In the genomic region with DNA sequence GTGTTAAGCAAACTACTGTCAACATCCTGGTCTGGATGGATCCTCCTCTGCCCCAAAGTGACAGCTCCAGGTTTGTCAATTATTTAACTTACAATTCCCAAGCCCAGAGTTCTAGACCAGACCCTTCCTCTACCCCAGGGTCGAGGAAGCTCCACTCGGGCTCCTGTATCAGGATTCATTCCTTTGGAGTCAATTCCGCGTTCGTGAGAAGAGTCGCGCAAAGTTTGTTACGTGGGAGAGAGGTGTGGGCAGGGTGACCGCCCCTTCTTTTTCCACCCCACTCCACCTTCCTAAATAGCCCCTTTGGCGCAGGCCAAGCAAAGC, we compare ENCODE assay signal across 8 cellular contexts. TPM values are rescaled to one million over a fixed set of nuclear protein-coding genes. Genes with fewer than 3 reads are reported as not detected.
A peak's percentile ranks its signal among the peaks of the same experiment; 100 is the strongest.
DNase-seq lines count a peak whose midpoint lies in the region; ATAC-seq and TF ChIP-seq lines count a peak whose summit lies in the region.

No MANE protein-coding gene starts in this region.

- H2AFZ ChIP-seq in fibroblast of lung (ENCODE audit: low read length) = peak overlapping the region; percentile 96

- ATAC-seq in GM19467 (IDR thresholded peaks at IDR 0.05; ENCODE audit: unreplicated experiment) = no peak

- WGBS in prostate gland = 0% methylated on average over 10 of the region's 10 CpGs

- no peaks in the 10 kb centered on the region for H3K4me1 ChIP-seq in fibroblast of lung (ENCODE audit: control insufficient read depth, extremely low read depth, insufficient read depth, low read length)
- peaks cover 4% of the 10 kb centered on the region for H3K4me1 ChIP-seq in prostate gland (replicated peaks)

- no peak overlapping the region for H3K27ac ChIP-seq in SK-N-MC
- H3K27ac ChIP-seq in fibroblast of lung (ENCODE audit: insufficient read depth, low read length) = peak overlapping the region; percentile 44
- H3K27ac ChIP-seq in prostate gland = peak overlapping the region; percentile 37 to 68

- no peaks in the 10 kb centered on the region for H4K20me1 ChIP-seq in fibroblast of lung (ENCODE audit: control insufficient read depth, extremely low read depth, insufficient read depth, low read length)

- intact Hi-C loops in prostate gland (cut with DNase I) = no loop called here

- H3K27me3 ChIP-seq in GM06990 (replicated peaks; ENCODE audit: control insufficient read depth, insufficient read depth, low read length) (no peaks in the 10 kb centered on the region), fibroblast of lung (ENCODE audit: control insufficient read depth, insufficient read depth, low read length) (no peaks in the 10 kb centered on the region), prostate gland (replicated peaks; ENCODE audit: insufficient read depth) (no peaks in the 10 kb centered on the region)

- peaks cover 38% of the 10 kb centered on the region for H3K79me2 ChIP-seq in fibroblast of lung (ENCODE audit: control insufficient read depth, insufficient read depth, low read length)

- H3K9ac ChIP-seq in SK-N-MC (ENCODE audit: insufficient read length) (peak overlapping the region; percentile 88), fibroblast of lung (ENCODE audit: insufficient read depth, low read length) (peak overlapping the region; percentile 81)

- H3K4me2 ChIP-seq in fibroblast of lung (ENCODE audit: extremely low read depth, insufficient read depth, low read length) = peak overlapping the region; percentile 86

- in situ Hi-C loops in G401 (cut with HindIII; ENCODE audit: low sequenced_read_pairs) = no loop called here

- H3K4me3 ChIP-seq in GM06990 (replicated peaks; ENCODE audit: low read depth, low read length) (peak overlapping the region; percentile 95), SK-N-MC (peak overlapping the region; percentile 88), fibroblast of lung (replicated peaks in 1 of 4; ENCODE audit: control extremely low read depth in 1 of 4, insufficient read depth in 1 of 4, low read depth in 3 of 4, low read length in 4 of 4) (peak overlapping the region; percentile 61 to 97 (median 80)), prostate gland (peak overlapping the region; percentile 76 to 96)

- TF ChIP-seq POLR2A in prostate gland (IDR thresholded peaks at IDR 0.05) = no peak

- TF ChIP-seq CTCF in GM06990 (IDR thresholded peaks at IDR 0.05; ENCODE audit: insufficient read depth, low read length, poor library complexity, severe bottlenecking) = no peak
- no peak for TF ChIP-seq CTCF in fibroblast of lung (conservative IDR thresholded peaks at IDR 0.05 in 1 of 2, IDR thresholded peaks at IDR 0.05 in 1 of 2; ENCODE audit: low read depth in 1 of 2, low read length in 2 of 2)
- no peak for TF ChIP-seq CTCF in prostate gland (IDR thresholded peaks at IDR 0.05)

- H3K9me3 ChIP-seq in SK-N-MC (ENCODE audit: low read depth, low read length) (no peaks in the 10 kb centered on the region), fibroblast of lung (ENCODE audit: control insufficient read depth, insufficient read depth, low read depth, low read length) (no peaks in the 10 kb centered on the region), prostate gland (no peaks in the 10 kb centered on the region)

- H3K36me3 ChIP-seq in GM06990 (ENCODE audit: control insufficient read depth, insufficient read depth, low read length) = no peaks in the 10 kb centered on the region
- H3K36me3 ChIP-seq in SK-N-MC (ENCODE audit: insufficient read depth, low read length) = no peaks in the 10 kb centered on the region
- no peaks in the 10 kb centered on the region for H3K36me3 ChIP-seq in fibroblast of lung (ENCODE audit: control insufficient read depth, insufficient read depth, low read length)
- H3K36me3 ChIP-seq in prostate gland = no peaks in the 10 kb centered on the region

- DNase-seq in GM06990 (ENCODE audit: extremely low read depth, insufficient read length) = no peak
- DNase-seq in SK-N-MC (ENCODE audit: low read depth, low spot score) = no peak
- no peak for DNase-seq in fibroblast of lung (ENCODE audit: low read depth in 2 of 2)
- DNase-seq in prostate gland (ENCODE audit: low spot score) = no peak
- no peak for DNase-seq in C1 segment of cervical spinal cord (lab: John Stamatoyannopoulos, UW)
- DNase-seq in G401 (ENCODE audit: low spot score) = no peak
- no peak for DNase-seq in GOT3 (lab: John Stamatoyannopoulos, UW)

RNA-seq across cellular contexts. Expression of a gene that starts 0.5 kb away (rescaled TPM):
- 143 and 151 TPM in 2 replicates for total RNA-seq in fibroblast of lung
- 27.5 and 39.3 TPM in 2 replicates for polyA plus RNA-seq in fibroblast of lung
- 39.0 and 61.1 TPM in 2 replicates for polyA plus RNA-seq in fibroblast of lung (2012)
- 23.1 and 50.5 TPM in 2 replicates for polyA minus RNA-seq in fibroblast of lung (ENCODE audit: low replicate concordance)
- total RNA-seq in prostate gland = 10 to 100 TPM; 42.2 to 81.4 TPM
- total RNA-seq in G401 (2014; rRNA removed; shearing (Covaris generic)) = 7.1 and 8.1 TPM in 2 replicates
